Comparison of ENCODE assay signal across 19 cellular contexts in genomic region chr10:29057712-29058426, GRCh38.
DNase-seq lines count a peak whose midpoint lies in the region; ATAC-seq, FAIRE-seq and TF ChIP-seq lines count a peak whose summit lies in the region.
"Had no signal": no experiment of that assay in that cellular context is flagged by ENCODE, and none has a peak within 500 bp of the region (broad histone marks: within the 10 kb centered on the region; RNA-seq: fewer than 3 reads in every experiment).

No MANE protein-coding gene starts in this region.

- H2AFZ ChIP-seq in HepG2 (ENCODE audit: low read length) (no peak overlapping the region), hepatocyte (no peak overlapping the region)

- WGBS in right lobe of liver (ENCODE audit: insufficient coverage, low coverage, low lambda C conversion rate, missing lambda C conversion rate), result 40% methylated on average over 6 of the region's 7 CpGs
- WGBS in HepG2 (ENCODE audit: low lambda C conversion rate), result 41% methylated on average over 7 of the region's 7 CpGs
- WGBS in hepatocyte (ENCODE audit: low lambda C conversion rate, missing lambda C conversion rate), result 40% methylated on average over 7 of the region's 7 CpGs

- DNase-seq in right lobe of liver (no peak), HepG2 (ENCODE audit: low spot score) (no peak), hepatocyte (ENCODE audit: low spot score) (no peak), upper lobe of right lung (no peak), globus pallidus (ENCODE audit: low spot score) (no peak), NCI-H2196 treated with DMSO at 0.1 percent for 48 hours (lab: John Stamatoyannopoulos, UW; ENCODE audit: unreplicated experiment) (no peak)
- DNase-seq: activated gamma-delta T cell; CD4-positive, alpha-beta memory T cell; DND-41; H9; NCI-H1436; NCI-H345; sigmoid colon had no signal

- H3K36me3 Mint-ChIP-seq in brain, result no peaks in the 10 kb centered on the region
- H3K36me3 Mint-ChIP-seq: CD4-positive, alpha-beta memory T cell had no signal

- H3K36me3 ChIP-seq in right lobe of liver (no peaks in the 10 kb centered on the region), HepG2 (replicated peaks in 1 of 2; ENCODE audit: control insufficient read depth in 1 of 2, insufficient read depth in 2 of 2, low read length in 2 of 2) (no peaks in the 10 kb centered on the region), hepatocyte (replicated peaks; ENCODE audit: insufficient read depth, low read depth) (no peaks in the 10 kb centered on the region), upper lobe of right lung (no peaks in the 10 kb centered on the region)
- H3K36me3 ChIP-seq: neutrophil, sigmoid colon had no signal

- H3K79me2 ChIP-seq in HepG2 (ENCODE audit: insufficient read depth, low read length), result no peaks in the 10 kb centered on the region
- no peaks in the 10 kb centered on the region for H3K79me2 ChIP-seq in hepatocyte

- H3K9me3 Mint-ChIP-seq in brain, result no peaks in the 10 kb centered on the region
- H3K9me3 Mint-ChIP-seq: CD4-positive, alpha-beta memory T cell; H9 had no signal

- H3K9ac ChIP-seq in HepG2 (ENCODE audit: insufficient read depth, low read depth, low read length), result no peak overlapping the region

- H3K4me3 Mint-ChIP-seq in brain, result peak overlapping the region in 1 of 5 experiments; percentile 62
- H3K4me3 Mint-ChIP-seq: CD4-positive, alpha-beta memory T cell; H9 had no signal

- peaks cover 8% of the 10 kb centered on the region for H3K27me3 Mint-ChIP-seq in brain

- H3K4me3 ChIP-seq in right lobe of liver (no peak overlapping the region), HepG2 (replicated peaks in 1 of 3; ENCODE audit: insufficient read depth in 1 of 3, low read depth in 2 of 3, low read length in 3 of 3) (no peak overlapping the region), hepatocyte (no peak overlapping the region), upper lobe of right lung (no peak overlapping the region)
- H3K4me3 ChIP-seq: sigmoid colon had no signal

- H3K27ac Mint-ChIP-seq in brain, result peak overlapping the region in 4 of 5 experiments; percentile 1 to 43 (median 18)
- H3K27ac Mint-ChIP-seq: CD4-positive, alpha-beta memory T cell had no signal

- H3K4me1 ChIP-seq in right lobe of liver (no peaks in the 10 kb centered on the region), HepG2 (ENCODE audit: insufficient read depth, low read length) (no peaks in the 10 kb centered on the region), hepatocyte (ENCODE audit: insufficient read depth) (peaks cover 17% of the 10 kb centered on the region), upper lobe of right lung (no peaks in the 10 kb centered on the region)

- TF ChIP-seq EP300 in HepG2 (IDR thresholded peaks at IDR 0.05; ENCODE audit: low read depth in 2 of 2, low read length in 2 of 2) (no peak), HepG2 (CRISPR knock-in tag; IDR thresholded peaks at IDR 0.05; ENCODE audit: borderline replicate concordance) (no peak)

- TF ChIP-seq RAD21 in HepG2 (CRISPR knock-in tag; IDR thresholded peaks at IDR 0.05), result no peak

- TF ChIP-seq POLR2A in right lobe of liver (IDR thresholded peaks at IDR 0.05) (no peak), HepG2 (IDR thresholded peaks at IDR 0.05; ENCODE audit: insufficient read depth in 1 of 2, low read depth in 2 of 2, low read length in 2 of 2) (no peak)

- POLR2A ChIA-PET in HepG2 (lab: Yijun Ruan, JAX), result no interaction called here

- H3K9me2 ChIP-seq in hepatocyte (replicated peaks; ENCODE audit: insufficient read depth), result no peaks in the 10 kb centered on the region

- no peak overlapping the region for H3K4me2 ChIP-seq in HepG2 (ENCODE audit: low read depth, low read length)
- H3K4me2 ChIP-seq in hepatocyte, result peak overlapping the region; percentile 50

- TF ChIP-seq CTCF in right lobe of liver (IDR thresholded peaks at IDR 0.05), result no peak
- TF ChIP-seq CTCF in HepG2 (CRISPR knock-in tag; IDR thresholded peaks at IDR 0.05), result no peak
- no peak for TF ChIP-seq CTCF in brain (conservative IDR thresholded peaks at IDR 0.05)
- TF ChIP-seq CTCF in hepatocyte (IDR thresholded peaks at IDR 0.05; ENCODE audit: poor library complexity), result no peak
- no peak for TF ChIP-seq CTCF in upper lobe of right lung (IDR thresholded peaks at IDR 0.05)

- H3K27ac ChIP-seq in right lobe of liver (no peak overlapping the region), HepG2 (ENCODE audit: extremely low read length, insufficient read depth, low read length) (no peak overlapping the region), hepatocyte (peak overlapping the region; percentile 35), upper lobe of right lung (no peak overlapping the region)
- H3K27ac ChIP-seq: neutrophil, sigmoid colon had no signal

- H4K20me1 ChIP-seq in HepG2 (ENCODE audit: insufficient read depth, low read length) (no peaks in the 10 kb centered on the region), hepatocyte (ENCODE audit: insufficient read depth, poor library complexity, severe bottlenecking) (no peaks in the 10 kb centered on the region)

- CTCF ChIA-PET in HepG2 (lab: Yijun Ruan, JAX; ENCODE audit: low intra/inter-chr PET ratio, low total read pairs), result no interaction called here

- H3K27me3 ChIP-seq in right lobe of liver (no peaks in the 10 kb centered on the region), HepG2 (ENCODE audit: control insufficient read depth in 1 of 2, insufficient read depth in 2 of 2, low read length in 2 of 2) (no peaks in the 10 kb centered on the region), hepatocyte (no peaks in the 10 kb centered on the region), upper lobe of right lung (no peaks in the 10 kb centered on the region)
- H3K27me3 ChIP-seq: neutrophil, sigmoid colon had no signal

- BruUV-seq in HepG2 (replicated peaks; lab: Mats Ljungman, UMichigan), result no TSS peak

- no peak for FAIRE-seq in HepG2 (lab: Jason Lieb, UNC)
- FAIRE-seq: colon, GM19239, keratinocyte had no signal

- H3K4me1 Mint-ChIP-seq in brain, result peaks cover 20% of the 10 kb centered on the region
- H3K4me1 Mint-ChIP-seq: CD4-positive, alpha-beta memory T cell had no signal

- in situ Hi-C loops in HepG2 (cut with HindIII; ENCODE audit: extremely low pct_ligation_motif_present, low pct_unique_long_range_greater_than_20kb), result no loop called here

- ATAC-seq in right lobe of liver (peak; percentile 42 to 78 (median 68)), HepG2 (no peak), upper lobe of right lung (peak; percentile 55), HG02588 (IDR thresholded peaks at IDR 0.05; ENCODE audit: unreplicated experiment) (no peak)

- intact Hi-C loops in right lobe of liver (cut with DNase I), result no loop called here
- intact Hi-C loops in HepG2 (cut with micrococcal nuclease; ENCODE audit: unreplicated experiment), result no loop called here
- intact Hi-C loops in upper lobe of right lung (cut with DNase I), result no loop called here

- H3K9me3 ChIP-seq in right lobe of liver, result no peaks in the 10 kb centered on the region
- no peaks in the 10 kb centered on the region for H3K9me3 ChIP-seq in HepG2 (ENCODE audit: low read length)
- no peaks in the 10 kb centered on the region for H3K9me3 ChIP-seq in hepatocyte (ENCODE audit: low read depth)
- no peaks in the 10 kb centered on the region for H3K9me3 ChIP-seq in upper lobe of right lung
- H3K9me3 ChIP-seq: neutrophil, sigmoid colon had no signal

TF ChIP-seq in HepG2, 621 proteins besides CTCF, POLR2A, EP300 and RAD21:
- no peak for TF ChIP-seq ZNF205 (CRISPR knock-in tag; IDR thresholded peaks at IDR 0.05)
TF ChIP-seq in HepG2: peak in this region for 0.

Comparison
In these comparisons a context has a peak if more than half of its experiments do, and no peak if none do; other contexts are left out.
1. ATAC-seq: peak in right lobe of liver (4 of 4) and upper lobe of right lung (single experiment); none in HepG2 (single experiment) and HG02588 (single experiment).